In genomic region chr7:139853576-139854511, GRCh38 we compare ENCODE assay signal across 10 cellular contexts. TPM values are rescaled to one million over a fixed set of nuclear protein-coding genes. Genes with fewer than 3 reads are reported as not detected.
A peak's percentile ranks its signal among the peaks of the same experiment; 100 is the strongest.
DNase-seq lines count a peak whose midpoint lies in the region; TF ChIP-seq lines count a peak whose summit lies in the region.
"Had no signal": no experiment of that assay in that cellular context is flagged by ENCODE, and none has a peak within 500 bp of the region (broad histone marks: within the 10 kb centered on the region; RNA-seq: fewer than 3 reads in every experiment).

No MANE protein-coding gene starts in this region.

- no peak for DNase-seq in activated naive CD4-positive, alpha-beta T cell treated with anti-CD3 and anti-CD28 coated beads, Interleukin-2, amount 10 ng/mL, durations not matched to agents 7 days and 5 days
- DNase-seq in astrocyte of the cerebellum (ENCODE audit: low read depth) (peak; percentile 28), lung microvascular endothelial cell (ENCODE audit: low read depth in 2 of 2) (peak; percentile 55 to 80), uterus (peak; percentile 23 to 34), H9 (no peak), SK-N-DZ (ENCODE audit: low spot score) (no peak)
- no peak for DNase-seq in activated naive CD4-positive, alpha-beta T cell treated with Interleukin-2 at 50 U/mL for 16 hours
- DNase-seq: activated effector memory CD4-positive, alpha-beta T cell treated with Interleukin-2 at 50 U/mL for 16 hours; PC-9 had no signal

- no peak overlapping the region for H2AFZ ChIP-seq in H9 (ENCODE audit: low read length)
- H2AFZ ChIP-seq: PC-9 had no signal

- no peak overlapping the region for H3K14ac ChIP-seq in H9 (ENCODE audit: insufficient read depth, low read length)

- no peaks in the 10 kb centered on the region for H3K27me3 Mint-ChIP-seq in activated naive CD4-positive, alpha-beta T cell treated with anti-CD3 and anti-CD28 coated beads, Interleukin-2, amount 50 U/mL, for 24 hours
- H3K27me3 Mint-ChIP-seq in activated naive CD4-positive, alpha-beta T cell treated with anti-CD3 and anti-CD28 coated beads, Interleukin-2, amount 10 ng/mL, durations not matched to agents 7 days and 5 days = no peaks in the 10 kb centered on the region
- no peaks in the 10 kb centered on the region; the same call in 1 of the 2 replicates for H3K27me3 Mint-ChIP-seq in H9 (ENCODE audit: low read depth)

- H3K27ac ChIP-seq in uterus = peak overlapping the region in 1 of 2 donors; percentile 17
- H3K27ac ChIP-seq in H9 (ENCODE audit: insufficient read length, low read depth, low read length) = no peak overlapping the region
- H3K27ac ChIP-seq: PC-9 had no signal

- H3K18ac ChIP-seq in H9 (ENCODE audit: insufficient read length, low read depth, low read length) = no peak overlapping the region

- no peak overlapping the region for H2BK5ac ChIP-seq in H9 (ENCODE audit: insufficient read length, low read length)

- CTCF ChIA-PET in activated naive CD4-positive, alpha-beta T cell treated with anti-CD3 and anti-CD28 coated beads, Interleukin-2, amount 10 ng/mL, durations not matched to agents 7 days and 5 days (lab: Charles Lee) = no interaction called here

- no peaks in the 10 kb centered on the region for H3K27me3 ChIP-seq in uterus
- H3K27me3 ChIP-seq in H9 (ENCODE audit: insufficient read depth, low read length) = no peaks in the 10 kb centered on the region

- no peak overlapping the region for H2BK20ac ChIP-seq in H9 (ENCODE audit: low read depth, low read length, poor library complexity, severe bottlenecking)

- H3K4me3 ChIP-seq in astrocyte of the cerebellum (ENCODE audit: low read depth, low read length) (no peak overlapping the region), uterus (no peak overlapping the region)
- H3K4me3 ChIP-seq: PC-9 had no signal

- no peaks in the 10 kb centered on the region for H3K4me1 ChIP-seq in uterus
- no peaks in the 10 kb centered on the region for H3K4me1 ChIP-seq in H9 (ENCODE audit: insufficient read depth, low read length)

- H3K9me3 ChIP-seq in uterus (no peaks in the 10 kb centered on the region), H9 (ENCODE audit: control insufficient read depth, low read depth, low read length) (no peaks in the 10 kb centered on the region)

- H3K9ac ChIP-seq in H9 (ENCODE audit: extremely low read depth, insufficient read length, low read length) = no peak overlapping the region

- H4K20me1 ChIP-seq in H9 (ENCODE audit: control insufficient read depth, insufficient read depth, insufficient read length) = no peaks in the 10 kb centered on the region

- H3K4me1 Mint-ChIP-seq in activated naive CD4-positive, alpha-beta T cell treated with anti-CD3 and anti-CD28 coated beads, Interleukin-2, amount 50 U/mL, for 24 hours = peaks cover 28% of the 10 kb centered on the region
- peaks cover 19% of the 10 kb centered on the region for H3K4me1 Mint-ChIP-seq in activated naive CD4-positive, alpha-beta T cell treated with anti-CD3 and anti-CD28 coated beads, Interleukin-2, amount 10 ng/mL, durations not matched to agents 7 days and 5 days
- peaks cover 3 to 11% of the 10 kb centered on the region in 2 experiments; a peak in 3 of 4 replicates for H3K4me1 Mint-ChIP-seq in H9

- H4K5ac ChIP-seq in H9 (ENCODE audit: insufficient read length, low read depth, low read length) = no peak overlapping the region

- no peak overlapping the region for H3K23ac ChIP-seq in H9 (ENCODE audit: insufficient read length, low read depth, low read length)

- no peak overlapping the region for H4K8ac ChIP-seq in H9 (replicated peaks; ENCODE audit: insufficient read length, low read depth, low read length)

- H3K36me3 ChIP-seq in uterus = no peaks in the 10 kb centered on the region

- WGBS in H9 (ENCODE audit: extremely low coverage, insufficient read length, low lambda C conversion rate) = no CpG with 5 or more reads among the region's 9 CpGs

- H2BK12ac ChIP-seq in H9 (ENCODE audit: insufficient read length, low read depth, low read length) = no peak overlapping the region

- no peaks in the 10 kb centered on the region for H3K36me3 Mint-ChIP-seq in activated naive CD4-positive, alpha-beta T cell treated with anti-CD3 and anti-CD28 coated beads, Interleukin-2, amount 50 U/mL, for 24 hours
- no peaks in the 10 kb centered on the region for H3K36me3 Mint-ChIP-seq in activated naive CD4-positive, alpha-beta T cell treated with anti-CD3 and anti-CD28 coated beads, Interleukin-2, amount 10 ng/mL, durations not matched to agents 7 days and 5 days
- no peaks in the 10 kb centered on the region for H3K36me3 Mint-ChIP-seq in H9 (ENCODE audit: insufficient read depth in 1 of 3, low read depth in 3 of 3)

- H4K91ac ChIP-seq in H9 (ENCODE audit: insufficient read length, low read depth, low read length) = no peak overlapping the region

- in situ Hi-C loops in astrocyte of the cerebellum (cut with HindIII; ENCODE audit: low sequenced_read_pairs) = no loop called here

- H3K27ac Mint-ChIP-seq in activated naive CD4-positive, alpha-beta T cell treated with anti-CD3 and anti-CD28 coated beads, Interleukin-2, amount 50 U/mL, for 24 hours = peak overlapping the region; percentile 57
- H3K27ac Mint-ChIP-seq in activated naive CD4-positive, alpha-beta T cell treated with anti-CD3 and anti-CD28 coated beads, Interleukin-2, amount 10 ng/mL, durations not matched to agents 7 days and 5 days = no peak overlapping the region
- H3K27ac Mint-ChIP-seq in H9 = no peak overlapping the region

- H3K4me3 Mint-ChIP-seq in activated naive CD4-positive, alpha-beta T cell treated with anti-CD3 and anti-CD28 coated beads, Interleukin-2, amount 50 U/mL, for 24 hours = no peak overlapping the region
- no peak overlapping the region for H3K4me3 Mint-ChIP-seq in activated naive CD4-positive, alpha-beta T cell treated with anti-CD3 and anti-CD28 coated beads, Interleukin-2, amount 10 ng/mL, durations not matched to agents 7 days and 5 days
- no peak overlapping the region for H3K4me3 Mint-ChIP-seq in H9

- no peak overlapping the region for H2BK15ac ChIP-seq in H9 (ENCODE audit: low read depth, low read length)

- H3K23me2 ChIP-seq in H9 (ENCODE audit: insufficient read length, low read depth, low read length, poor library complexity, severe bottlenecking) = no peaks in the 10 kb centered on the region

- H3K9me3 Mint-ChIP-seq in activated naive CD4-positive, alpha-beta T cell treated with anti-CD3 and anti-CD28 coated beads, Interleukin-2, amount 50 U/mL, for 24 hours = no peaks in the 10 kb centered on the region
- no peaks in the 10 kb centered on the region for H3K9me3 Mint-ChIP-seq in activated naive CD4-positive, alpha-beta T cell treated with anti-CD3 and anti-CD28 coated beads, Interleukin-2, amount 10 ng/mL, durations not matched to agents 7 days and 5 days
- no peaks in the 10 kb centered on the region for H3K9me3 Mint-ChIP-seq in H9

- no peak overlapping the region for H3K56ac ChIP-seq in H9 (ENCODE audit: insufficient read length, low read depth, low read length)

- H2BK120ac ChIP-seq in H9 (ENCODE audit: low read depth, low read length, poor library complexity, severe bottlenecking) = no peak overlapping the region

- intact Hi-C loops in uterus (cut with DNase I; ENCODE audit: low total_unique reads) = no loop called here

- TF ChIP-seq CTCF in astrocyte of the cerebellum (IDR thresholded peaks at IDR 0.05; ENCODE audit: low read depth, low read length, missing control alignments) (no peak), uterus (IDR thresholded peaks at IDR 0.05) (no peak), H9 (conservative IDR thresholded peaks at IDR 0.05) (no peak)

- no peak overlapping the region for H2AK5ac ChIP-seq in H9 (ENCODE audit: insufficient read length, low read length)

- no peaks in the 10 kb centered on the region for H3K79me2 ChIP-seq in H9 (ENCODE audit: insufficient read depth, low read length)

- TF ChIP-seq POLR2A in uterus (IDR thresholded peaks at IDR 0.05) = no peak

- no peak overlapping the region for H3T11ph ChIP-seq in H9 (ENCODE audit: low read length)

- no peaks in the 10 kb centered on the region for H3K79me1 ChIP-seq in H9 (ENCODE audit: insufficient read depth, low read depth, low read length, poor library complexity, severe bottlenecking)

- no peak overlapping the region for H3K4ac ChIP-seq in H9 (ENCODE audit: low read depth, low read length)

- H3K4me2 ChIP-seq in H9 (ENCODE audit: insufficient read depth, insufficient read length, low read length) = no peak overlapping the region
- H3K4me2 ChIP-seq: PC-9 had no signal

RNA-seq across cellular contexts. Expression of gene TBXAS1, which starts 24.8 kb away (rescaled TPM):
- 0.20 and 1.1 TPM in 2 replicates for total RNA-seq in lung microvascular endothelial cell
- 10 to 100 TPM in 2 of 4 donors, 1 to 10 TPM in 2; 6.6 to 14.3 (median 11.9) TPM for total RNA-seq in uterus
- 0.39 and 1.4 TPM in 2 replicates for total RNA-seq in H9 (2021)
- polyA plus RNA-seq in SK-N-DZ (2014; cell fraction: cytosol; rRNA removed) = 2.3 and 9.7 TPM in 2 replicates
- 2.9 and 9.0 TPM in 2 replicates for polyA plus RNA-seq in SK-N-DZ (2014; cell fraction: nucleus; rRNA removed)

Comparison
In these comparisons a context has a peak if more than half of its experiments do, and no peak if none do; other contexts are left out.
1. DNase-seq: peak in astrocyte of the cerebellum (single experiment), lung microvascular endothelial cell (2 of 2) and uterus (2 of 2); none in activated naive CD4-positive, alpha-beta T cell treated with anti-CD3 and anti-CD28 coated beads, Interleukin-2, amount 10 ng/mL, durations not matched to agents 7 days and 5 days (single experiment), H9 (single experiment), SK-N-DZ (single experiment) and activated naive CD4-positive, alpha-beta T cell treated with Interleukin-2 at 50 U/mL for 16 hours (single experiment).